In genomic region chr1:121160118-121160517, GRCh38 we compare ENCODE assay signal across 1 cellular context. TPM values are rescaled to one million over a fixed set of nuclear protein-coding genes. Genes with fewer than 3 reads are reported as not detected.
"Had no signal": no experiment of that assay in that cellular context is flagged by ENCODE, and none has a peak within 500 bp of the region (broad histone marks: within the 10 kb centered on the region; RNA-seq: fewer than 3 reads in every experiment).

No MANE protein-coding gene starts in this region.

RNA-seq across cellular contexts. Expression of gene FAM72B, which starts 24.0 kb away (rescaled TPM):
- total RNA-seq: left ventricle myocardium inferior had no signal
